Comparison of ENCODE assay signal across 10 cellular contexts in genomic region chr20:57348922-57349642, GRCh38. TPM values are rescaled to one million over a fixed set of nuclear protein-coding genes. Genes with fewer than 3 reads are reported as not detected.
"Had no signal": no experiment of that assay in that cellular context is flagged by ENCODE, and none has a peak within 500 bp of the region (broad histone marks: within the 10 kb centered on the region; RNA-seq: fewer than 3 reads in every experiment).

No MANE protein-coding gene starts in this region.

RNA-seq across cellular contexts. Expression of gene SPO11, which starts 19.5 kb away (rescaled TPM):
- total RNA-seq: activated naive CD4-positive, alpha-beta T cell treated with anti-CD3 and anti-CD28 coated beads, Interleukin-2, amount 50 U/mL, for 72 hours; aorta; bronchial epithelial cell; chondrocyte; dermis microvascular lymphatic vessel endothelial cell; endodermal cell; hepatocyte; kidney epithelial cell; left ventricle myocardium superior; upper lobe of left lung had no signal
- polyA plus RNA-seq: aorta, hepatocyte had no signal
